30 cellular contexts compared by ENCODE assay signal in the genomic region with DNA sequence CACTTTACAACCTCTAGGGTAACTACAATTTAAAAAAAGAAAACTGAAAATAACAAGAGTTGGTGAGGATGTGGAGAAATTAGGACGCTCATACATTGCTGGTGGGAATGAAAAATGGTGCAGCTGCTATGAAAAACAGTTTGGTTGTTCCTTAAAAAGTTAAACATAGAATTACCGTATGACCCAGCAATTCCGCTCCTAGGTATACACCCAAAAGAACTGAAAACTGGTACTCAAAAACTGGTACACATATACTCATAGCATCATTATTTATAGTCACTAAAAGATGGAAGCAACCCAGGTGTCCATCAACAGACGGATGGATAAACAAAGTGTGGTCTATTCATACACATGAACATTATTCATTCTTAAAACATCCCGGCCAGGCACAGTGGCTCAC. TPM values are rescaled to one million over a fixed set of nuclear protein-coding genes. Genes with fewer than 3 reads are reported as not detected.
"Had no signal": no experiment of that assay in that cellular context is flagged by ENCODE, and none has a peak within 500 bp of the region (broad histone marks: within the 10 kb centered on the region; RNA-seq: fewer than 3 reads in every experiment).

No MANE protein-coding gene starts in this region.

- H3K9me3 Mint-ChIP-seq: stimulated activated effector memory CD8-positive, alpha-beta T cell treated with anti-CD3 and anti-CD28 coated beads, Interleukin-12 subunit alpha, Interleukin-12 subunit beta, amount 100 ng/mL, for 72 hours; stimulated activated memory B cell treated with anti-CD40 and anti-IgM and Interleukin-4, amounts not matched to agents 10 μg/mL and 1 μg/mL and 100 μg/mL, for 72 hours; stimulated activated naive CD8-positive, alpha-beta T cell treated with anti-CD3 and anti-CD28 coated beads, Interleukin-15, amount 100 ng/mL, for 72 hours; type B pancreatic cell had no signal

- ATAC-seq: stimulated activated effector memory CD8-positive, alpha-beta T cell treated with anti-CD3 and anti-CD28 coated beads, Interleukin-12 subunit alpha, Interleukin-12 subunit beta, amount 100 ng/mL, for 72 hours; stimulated activated memory B cell treated with anti-CD40 and anti-IgM and Interleukin-4, amounts not matched to agents 10 μg/mL and 1 μg/mL and 100 μg/mL, for 72 hours; stimulated activated naive B cell treated with anti-CD40 and anti-IgM and Interleukin-4, amounts not matched to agents 10 μg/mL and 1 μg/mL and 100 μg/mL, for 72 hours; stimulated activated naive CD8-positive, alpha-beta T cell treated with anti-CD3 and anti-CD28 coated beads, Interleukin-15, amount 100 ng/mL, for 72 hours; stimulated activated naive CD8-positive, alpha-beta T cell treated with anti-CD3 and anti-CD28 coated beads, Interleukin-15, Interleukin-2, amounts not matched to agents 100 U/mL and 50 U/mL, for 24 hours; upper lobe of right lung had no signal

- H3K36me3 Mint-ChIP-seq: stimulated activated effector memory CD8-positive, alpha-beta T cell treated with anti-CD3 and anti-CD28 coated beads, Interleukin-12 subunit alpha, Interleukin-12 subunit beta, amount 100 ng/mL, for 72 hours; type B pancreatic cell had no signal

- H3K4me1 Mint-ChIP-seq: stimulated activated naive B cell treated with anti-CD40 and anti-IgM and Interleukin-4, amounts not matched to agents 10 μg/mL and 1 μg/mL and 100 μg/mL, for 72 hours; stimulated activated naive CD8-positive, alpha-beta T cell treated with anti-CD3 and anti-CD28 coated beads, Interleukin-15, amount 100 ng/mL, for 72 hours had no signal

- H3K4me3 Mint-ChIP-seq: stimulated activated effector memory CD8-positive, alpha-beta T cell treated with anti-CD3 and anti-CD28 coated beads, Interleukin-12 subunit alpha, Interleukin-12 subunit beta, amount 100 ng/mL, for 72 hours; stimulated activated memory B cell treated with anti-CD40 and anti-IgM and Interleukin-4, amounts not matched to agents 10 μg/mL and 1 μg/mL and 100 μg/mL, for 72 hours; stimulated activated naive B cell treated with anti-CD40 and anti-IgM and Interleukin-4, amounts not matched to agents 10 μg/mL and 1 μg/mL and 100 μg/mL, for 72 hours; stimulated activated naive CD8-positive, alpha-beta T cell treated with anti-CD3 and anti-CD28 coated beads, Interleukin-15, amount 100 ng/mL, for 72 hours; stimulated activated naive CD8-positive, alpha-beta T cell treated with anti-CD3 and anti-CD28 coated beads, Interleukin-15, Interleukin-2, amounts not matched to agents 100 ng/mL and 50 ng/mL, for 24 hours; type B pancreatic cell had no signal

- FAIRE-seq: urothelium cell line had no signal

- DNase-seq: stimulated activated CD4-positive, alpha-beta T cell treated with anti-CD3 and anti-CD28 coated beads, Interleukin-2, amount 100 ng/mL, for 48 hours; stimulated activated CD4-positive, alpha-beta T cell treated with anti-CD3 and anti-CD28 coated beads, Interleukin-4, amount 100 ng/mL, for 1 hour; stimulated activated CD4-positive, alpha-beta T cell treated with anti-CD3 and anti-CD28 coated beads, Interleukin-4, amount 100 ng/mL, for 24 hours; stimulated activated CD4-positive, alpha-beta T cell treated with anti-CD3 and anti-CD28 coated beads, Interleukin-4, amount 100 ng/mL, for 4 hours; stimulated activated CD8-positive, alpha-beta memory T cell treated with anti-CD3 and anti-CD28 coated beads, Interleukin-4, amount 100 ng/mL, for 48 hours; stimulated activated naive B cell treated with anti-CD40 and anti-IgM and Interleukin-4, amounts not matched to agents 10 μg/mL and 1 μg/mL and 100 μg/mL, for 72 hours; stimulated activated naive CD4-positive, alpha-beta T cell; stimulated activated naive CD4-positive, alpha-beta T cell treated with Interleukin-2 at 50 U/mL for 16 hours; stimulated activated naive CD8-positive, alpha-beta T cell treated with anti-CD3 and anti-CD28 coated beads, Interleukin-15, amount 100 ng/mL, for 72 hours; stimulated activated naive CD8-positive, alpha-beta T cell treated with anti-CD3 and anti-CD28 coated beads, Interleukin-15, Interleukin-2, amounts not matched to agents 100 U/mL and 50 U/mL, for 24 hours; stomach; substantia nigra; testis; thyroid gland; tibial artery; transverse colon; trophoblast cell; upper lobe of left lung; upper lobe of right lung; uterus had no signal

- H3K27ac ChIP-seq: stomach, suprapubic skin, testis, thoracic aorta, thyroid gland, tibial artery, tibial nerve, transverse colon, upper lobe of left lung, upper lobe of right lung, uterus, vagina had no signal

- H3K4me1 ChIP-seq: thyroid gland, upper lobe of left lung, upper lobe of right lung, uterus, vagina had no signal

- H3K27me3 Mint-ChIP-seq: stimulated activated naive CD8-positive, alpha-beta T cell treated with anti-CD3 and anti-CD28 coated beads, Interleukin-15, amount 100 ng/mL, for 72 hours; stimulated activated naive CD8-positive, alpha-beta T cell treated with anti-CD3 and anti-CD28 coated beads, Interleukin-15, Interleukin-2, amounts not matched to agents 100 ng/mL and 50 ng/mL, for 24 hours had no signal

- H3K27ac Mint-ChIP-seq: stimulated activated effector memory CD8-positive, alpha-beta T cell treated with anti-CD3 and anti-CD28 coated beads, Interleukin-12 subunit alpha, Interleukin-12 subunit beta, amount 100 ng/mL, for 72 hours; stimulated activated memory B cell treated with anti-CD40 and anti-IgM and Interleukin-4, amounts not matched to agents 10 μg/mL and 1 μg/mL and 100 μg/mL, for 72 hours; stimulated activated naive B cell treated with anti-CD40 and anti-IgM and Interleukin-4, amounts not matched to agents 10 μg/mL and 1 μg/mL and 100 μg/mL, for 72 hours; stimulated activated naive CD8-positive, alpha-beta T cell treated with anti-CD3 and anti-CD28 coated beads, Interleukin-15, amount 100 ng/mL, for 72 hours; stimulated activated naive CD8-positive, alpha-beta T cell treated with anti-CD3 and anti-CD28 coated beads, Interleukin-15, Interleukin-2, amounts not matched to agents 100 ng/mL and 50 ng/mL, for 24 hours; type B pancreatic cell had no signal

- H3K4me3 ChIP-seq: stomach, suprapubic skin, testis, thoracic aorta, thyroid gland, tibial artery, tibial nerve, transverse colon, upper lobe of left lung, upper lobe of right lung, uterus, vagina had no signal

- H3K36me3 ChIP-seq: stomach, suprapubic skin, thoracic aorta, thyroid gland, tibial artery, tibial nerve, transverse colon, upper lobe of left lung, upper lobe of right lung, uterus, vagina had no signal

- H3K9me3 ChIP-seq: stomach, suprapubic skin, testis, thoracic aorta, thyroid gland, tibial artery, transverse colon, upper lobe of left lung, upper lobe of right lung, uterus, vagina had no signal

RNA-seq across cellular contexts. Expression of a gene that starts 42.9 kb away (rescaled TPM):
- total RNA-seq: ureter had no signal
